7 cellular contexts compared by ENCODE assay signal in genomic region chr15:30696439-30697314, GRCh38.
DNase-seq lines count a peak whose midpoint lies in the region; ATAC-seq, FAIRE-seq and TF ChIP-seq lines count a peak whose summit lies in the region.
"Not testable (repeated sequence)": the region's sequence is repeated elsewhere in the genome, so short reads cannot be mapped to it uniquely, and the experiment has no call there.

No MANE protein-coding gene starts in this region.

- not testable (repeated sequence) for H3K79me2 ChIP-seq in GM23338 (replicated peaks; ENCODE audit: insufficient read depth); GM12878 (ENCODE audit: control insufficient read depth, insufficient read depth, low read length)

- H3K4me1 Mint-ChIP-seq in GM23338, result not testable (repeated sequence)

- not testable (repeated sequence) for H3K9me3 Mint-ChIP-seq in GM23338

- H3K4me1 ChIP-seq in GM23338 (ENCODE audit: insufficient read depth); GM12878 (ENCODE audit: control insufficient read depth, insufficient read depth, low read length): not testable (repeated sequence)

- H3K27me3 ChIP-seq in GM23338 (ENCODE audit: insufficient read depth); GM12878 (replicated peaks in 1 of 2; ENCODE audit: control insufficient read depth in 2 of 2, insufficient read depth in 2 of 2, low read length in 1 of 2): not testable (repeated sequence)

- intact Hi-C loops in GM12878 (cut with micrococcal nuclease; ENCODE audit: unreplicated experiment), result not testable (repeated sequence)

- H3F3A ChIP-seq in GM23338 (replicated peaks; ENCODE audit: low read depth), result not testable (repeated sequence)

- H4K20me1 ChIP-seq in GM23338 (replicated peaks; ENCODE audit: insufficient read depth); GM12878 (ENCODE audit: control insufficient read depth, insufficient read depth): not testable (repeated sequence)

- not testable (repeated sequence) for TF ChIP-seq POLR2A in GM12878 (IDR thresholded peaks at IDR 0.05; ENCODE audit: low read depth, low read length)

- H3K4me3 Mint-ChIP-seq in GM23338, result not testable (repeated sequence)

- H3K36me3 Mint-ChIP-seq in GM23338 (ENCODE audit: low read depth), result not testable (repeated sequence)

- CTCF ChIA-PET in GM12878 (lab: Yijun Ruan, JAX), result not testable (repeated sequence)

- 6% methylated on average over 7 of the region's 15 CpGs for WGBS in GM12878 (ENCODE audit: insufficient coverage, insufficient replicate concordance, low lambda C conversion rate, missing lambda C conversion rate)

- H3K27me3 Mint-ChIP-seq in GM23338 (ENCODE audit: insufficient read depth, low read depth, poor library complexity), result not testable (repeated sequence)

- TF ChIP-seq CTCF in GM23338 (conservative IDR thresholded peaks at IDR 0.05; ENCODE audit: low read depth in 2 of 2); GM12878 (IDR thresholded peaks at IDR 0.05 in 2 of 3, conservative IDR thresholded peaks at IDR 0.05 in 1 of 3; ENCODE audit: control insufficient read depth in 2 of 3, extremely low read depth in 1 of 3, insufficient read depth in 1 of 3, low read depth in 3 of 3, low read length in 3 of 3): not testable (repeated sequence)

- POLR2A ChIA-PET in GM12878 (lab: Charles Lee), result not testable (repeated sequence)

- not testable (repeated sequence) for TF ChIP-seq RAD21 in GM12878 (IDR thresholded peaks at IDR 0.05; ENCODE audit: insufficient read depth, low read depth, low read length)

- not testable (repeated sequence) for H3K36me3 ChIP-seq in GM23338 (ENCODE audit: insufficient read depth); GM12878 (ENCODE audit: control insufficient read depth in 2 of 2, insufficient read depth in 2 of 2, low read length in 1 of 2)

- not testable (repeated sequence) for H2AFZ ChIP-seq in GM23338; GM12878 (ENCODE audit: control insufficient read depth, low read depth, low read length)

- BruUV-seq in GM12878 (replicated peaks; lab: Mats Ljungman, UMichigan), result not testable (repeated sequence)

- RAD21 ChIA-PET in GM12878 (lab: Charles Lee; ENCODE audit: unreplicated experiment), result not testable (repeated sequence)

- FAIRE-seq in GM12878 (lab: Jason Lieb, UNC), result peak; percentile 89

- not testable (repeated sequence) for H3K9me3 ChIP-seq in GM12878 (replicated peaks; ENCODE audit: control insufficient read depth, insufficient read depth, low read length)

- TF ChIP-seq EP300 in GM12878 (IDR thresholded peaks at IDR 0.05; ENCODE audit: borderline replicate concordance in 1 of 2, control insufficient read depth in 1 of 2, low read depth in 2 of 2, low read length in 2 of 2), result not testable (repeated sequence)

- DNase-seq in GM23338 (ENCODE audit: low spot score), result not testable (repeated sequence)
- DNase-seq in GM12878 (ENCODE audit: low read depth, low spot score), result peak; percentile 27

- peak; percentile 82 for ATAC-seq in GM18511 (IDR thresholded peaks at IDR 0.05; ENCODE audit: unreplicated experiment)
- peak; percentile 71 for ATAC-seq in GM19438 (IDR thresholded peaks at IDR 0.05; ENCODE audit: low read depth, unreplicated experiment)
- peak; percentile 81 for ATAC-seq in GM23338
- peak; percentile 73 for ATAC-seq in HG03045 (IDR thresholded peaks at IDR 0.05; ENCODE audit: unreplicated experiment)
- peak; percentile 67 for ATAC-seq in HG03520 (IDR thresholded peaks at IDR 0.05; ENCODE audit: unreplicated experiment)
- peak; percentile 82 to 85 for ATAC-seq in activated CD4-positive, CD25-positive, alpha-beta regulatory T cell treated with anti-CD3 and anti-CD28 coated beads, Interleukin-2, amount 50 U/mL, for 24 hours
- ATAC-seq in GM12878, result peak; percentile 91

- H3K27ac ChIP-seq in GM23338 (ENCODE audit: low read depth), result not testable (repeated sequence)
- H3K27ac ChIP-seq in GM12878 (ENCODE audit: control insufficient read depth, insufficient read depth), result peak overlapping the region; percentile 86

- not testable (repeated sequence) for H3K9ac ChIP-seq in GM12878 (ENCODE audit: control insufficient read depth, insufficient read depth, low read length)

- not testable (repeated sequence) for H3K4me2 ChIP-seq in GM23338
- H3K4me2 ChIP-seq in GM12878 (ENCODE audit: control insufficient read depth, insufficient read depth), result peak overlapping the region; percentile 72

- SMC1A ChIA-PET in GM12878 (lab: Charles Lee; ENCODE audit: uncharacterized antibody, unreplicated experiment), result not testable (repeated sequence)

- H3K4me3 ChIP-seq in GM23338, GM12878: not testable (repeated sequence)

- peak overlapping the region; percentile 86 for H3K27ac Mint-ChIP-seq in GM23338

- H3K9me2 ChIP-seq in GM23338 (ENCODE audit: insufficient read depth), result not testable (repeated sequence)

- in situ Hi-C loops in GM12878 (cut with MboI), result not testable (repeated sequence)

TF ChIP-seq in GM12878, 131 proteins besides CTCF, POLR2A, EP300 and RAD21:
- TF ChIP-seq IKZF2 (IDR thresholded peaks at IDR 0.05) (0 out of 4 replicates have a peak, but pooled peaks of 1 of the 2 experiments have one; percentile 31), EED (IDR thresholded peaks at IDR 0.05; ENCODE audit: low read depth) (peak; percentile 42; the same call in 1 of the 2 replicates), NBN (IDR thresholded peaks at IDR 0.05) (0 out of 2 replicates have a peak, but pooled peaks have one; percentile 35)
